21 cellular contexts compared by ENCODE assay signal in genomic region chr4:183493246-183493645, GRCh38.
"Had no signal": no experiment of that assay in that cellular context is flagged by ENCODE, and none has a peak within 500 bp of the region (broad histone marks: within the 10 kb centered on the region; RNA-seq: fewer than 3 reads in every experiment).

No MANE protein-coding gene starts in this region.

- H3K4me1 ChIP-seq: adrenal gland, right atrium auricular region, transverse colon had no signal

- H3K27me3 ChIP-seq: adrenal gland, cardiac muscle cell, right atrium auricular region, transverse colon had no signal

- H3K27me3 Mint-ChIP-seq: activated naive CD4-positive, alpha-beta T cell treated with anti-CD3 and anti-CD28 coated beads, Interleukin-2, amount 50 U/mL, for 24 hours; dendritic cell treated with granulocyte-macrophage colony-stimulating factor and Interleukin-4, amounts not matched to agents 40 ng/mL and 50 ng/mL, for 4 days; progenitor cell of endocrine pancreas; stimulated activated naive CD8-positive, alpha-beta T cell treated with anti-CD3 and anti-CD28 coated beads, Interleukin-15, Interleukin-2, amounts not matched to agents 100 ng/mL and 50 ng/mL, for 24 hours had no signal

- H3K4me3 ChIP-seq: adrenal gland, cardiac muscle cell, lung, right atrium auricular region, transverse colon had no signal

- H3K4me3 Mint-ChIP-seq: activated naive CD4-positive, alpha-beta T cell treated with anti-CD3 and anti-CD28 coated beads, Interleukin-2, amount 50 U/mL, for 24 hours; activated T-cell treated with anti-CD3 and anti-CD28 coated beads, Interleukin-2, amount 50 U/mL, for 72 hours; dendritic cell treated with granulocyte-macrophage colony-stimulating factor and Interleukin-4, amounts not matched to agents 40 ng/mL and 50 ng/mL, for 4 days; nephron progenitor cell; stimulated activated naive CD8-positive, alpha-beta T cell treated with anti-CD3 and anti-CD28 coated beads, Interleukin-15, Interleukin-2, amounts not matched to agents 100 ng/mL and 50 ng/mL, for 24 hours; T-helper 1 cell treated with Interleukin-12 subunit alpha and Interleukin-12 subunit beta and Interleukin-4 antibody, amounts not matched to agents 30 μg/mL and 1 μg/mL, for 36 hours had no signal

- DNase-seq: activated CD4-positive, alpha-beta T cell treated with anti-CD3 and anti-CD28 coated beads, Interleukin-2, amount 50 U/mL, for 1 hour; activated CD8-positive, alpha-beta memory T cell treated with anti-CD3 and anti-CD28 coated beads, Interleukin-2, amount 50 U/mL, for 4 hours; activated effector memory CD4-positive, alpha-beta T cell treated with anti-CD3 and anti-CD28 coated beads, Interleukin-2, amount 50 U/mL, for 16 hours; activated T-cell treated with anti-CD3 and anti-CD28 coated beads, Interleukin-2, amount 50 U/mL, for 72 hours; adrenal gland; effector CD8-positive, alpha-beta T cell; kidney; midbrain; nephron progenitor cell; occipital lobe; transverse colon had no signal

- ATAC-seq: activated CD4-positive, CD25-positive, alpha-beta regulatory T cell treated with anti-CD3 and anti-CD28 coated beads, Interleukin-2, amount 50 U/mL, for 24 hours; activated T-cell treated with anti-CD3 and anti-CD28 coated beads, Interleukin-2, amount 50 U/mL, for 72 hours; left lobe of liver had no signal

- H3K27ac Mint-ChIP-seq: activated naive CD4-positive, alpha-beta T cell treated with anti-CD3 and anti-CD28 coated beads, Interleukin-2, amount 50 U/mL, for 24 hours; dendritic cell treated with granulocyte-macrophage colony-stimulating factor and Interleukin-4, amounts not matched to agents 40 ng/mL and 50 ng/mL, for 4 days; nephron progenitor cell; progenitor cell of endocrine pancreas; stimulated activated naive CD8-positive, alpha-beta T cell treated with anti-CD3 and anti-CD28 coated beads, Interleukin-15, Interleukin-2, amounts not matched to agents 100 ng/mL and 50 ng/mL, for 24 hours; T-helper 1 cell treated with Interleukin-12 subunit alpha and Interleukin-12 subunit beta and Interleukin-4 antibody, amounts not matched to agents 30 μg/mL and 1 μg/mL, for 36 hours had no signal

- H3K4me1 Mint-ChIP-seq: activated naive CD4-positive, alpha-beta T cell treated with anti-CD3 and anti-CD28 coated beads, Interleukin-2, amount 50 U/mL, for 24 hours had no signal

- H3K9me3 Mint-ChIP-seq: activated naive CD4-positive, alpha-beta T cell treated with anti-CD3 and anti-CD28 coated beads, Interleukin-2, amount 50 U/mL, for 24 hours; dendritic cell treated with granulocyte-macrophage colony-stimulating factor and Interleukin-4, amounts not matched to agents 40 ng/mL and 50 ng/mL, for 4 days; T-helper 1 cell treated with Interleukin-12 subunit alpha and Interleukin-12 subunit beta and Interleukin-4 antibody, amounts not matched to agents 30 μg/mL and 1 μg/mL, for 36 hours had no signal

- H3K9me3 ChIP-seq: adrenal gland, transverse colon had no signal

- H3K27ac ChIP-seq: adrenal gland, cardiac muscle cell, right atrium auricular region, transverse colon had no signal

- H3K36me3 ChIP-seq: cardiac muscle cell, right atrium auricular region, transverse colon had no signal
